ENCODE assay signal across 16 cellular contexts in genomic region chr1:7313081-7313546, GRCh38.
A peak's percentile ranks its signal among the peaks of the same experiment; 100 is the strongest.
DNase-seq lines count a peak whose midpoint lies in the region; ATAC-seq and TF ChIP-seq lines count a peak whose summit lies in the region.
"Had no signal": no experiment of that assay in that cellular context is flagged by ENCODE, and none has a peak within 500 bp of the region (broad histone marks: within the 10 kb centered on the region; RNA-seq: fewer than 3 reads in every experiment).

No MANE protein-coding gene starts in this region.

- DNase-seq in AG04450 (ENCODE audit: low read depth, low spot score) (no peak), NCI-H1417 (lab: John Stamatoyannopoulos, UW) (peak in 2 of 3 experiments; percentile 46 to 77), T1000 (lab: John Stamatoyannopoulos, UW) (peak; percentile 42), iris pigment epithelial cell (ENCODE audit: low read depth) (peak; percentile 57), ACHN (no peak), RWPE1 (ENCODE audit: low spot score) (no peak)
- no peak for DNase-seq in activated CD8-positive, alpha-beta memory T cell treated with anti-CD3 and anti-CD28 coated beads, Interleukin-2, amount 10 ng/mL, durations not matched to agents 7 days and 5 days
- DNase-seq: DND-41, midbrain, MM.1S, NCI-H774, upper lobe of right lung had no signal

- CTCF ChIA-PET in AG04450 (lab: Charles Lee) (interaction anchor here (1.0 kb wide), 1 partner anchor 270 kb away, joined by 3 read pairs; no protein-coding TSS in a partner anchor), RWPE1 (lab: Yijun Ruan, JAX) (interaction anchor here (0.6 kb wide), 1 partner anchor 11 kb away, joined by 4 read pairs; no protein-coding TSS in a partner anchor)
- CTCF ChIA-PET in activated CD8-positive, alpha-beta memory T cell treated with anti-CD3 and anti-CD28 coated beads, Interleukin-2, amount 10 ng/mL, durations not matched to agents 7 days and 5 days (lab: Charles Lee) = no interaction called here

- H3K27me3 Mint-ChIP-seq in activated CD8-positive, alpha-beta memory T cell treated with anti-CD3 and anti-CD28 coated beads, Interleukin-2, amount 10 ng/mL, durations not matched to agents 7 days and 5 days = peaks cover 3% of the 10 kb centered on the region

- no peak for ATAC-seq in HG03457 (IDR thresholded peaks at IDR 0.05; ENCODE audit: unreplicated experiment)
- no peak for ATAC-seq in activated CD8-positive, alpha-beta memory T cell treated with anti-CD3 and anti-CD28 coated beads, Interleukin-2, amount 10 ng/mL, durations not matched to agents 7 days and 5 days
- ATAC-seq: activated naive CD4-positive, alpha-beta T cell treated with anti-CD3 and anti-CD28 coated beads, Interleukin-2, amount 50 U/mL, for 72 hours; esophagus mucosa; upper lobe of right lung had no signal

- H3K27ac Mint-ChIP-seq in activated CD8-positive, alpha-beta memory T cell treated with anti-CD3 and anti-CD28 coated beads, Interleukin-2, amount 10 ng/mL, durations not matched to agents 7 days and 5 days = no peak overlapping the region
- H3K27ac Mint-ChIP-seq: activated naive CD4-positive, alpha-beta T cell treated with anti-CD3 and anti-CD28 coated beads, Interleukin-2, amount 50 U/mL, for 72 hours had no signal

- H3K4me3 Mint-ChIP-seq in activated CD8-positive, alpha-beta memory T cell treated with anti-CD3 and anti-CD28 coated beads, Interleukin-2, amount 10 ng/mL, durations not matched to agents 7 days and 5 days = no peak overlapping the region
- H3K4me3 Mint-ChIP-seq: central memory CD8-positive, alpha-beta T cell had no signal

- POLR2A ChIA-PET in AG04450 (lab: Yijun Ruan, JAX) = no interaction called here
- POLR2A ChIA-PET in RWPE1 (lab: Yijun Ruan, JAX; ENCODE audit: low non-redundant PET) = no interaction called here

- H3K27me3 ChIP-seq in AG04450 (ENCODE audit: control insufficient read depth, insufficient read depth, low read length) = no peaks in the 10 kb centered on the region
- H3K27me3 ChIP-seq: upper lobe of right lung had no signal

- H3K36me3 Mint-ChIP-seq in activated CD8-positive, alpha-beta memory T cell treated with anti-CD3 and anti-CD28 coated beads, Interleukin-2, amount 10 ng/mL, durations not matched to agents 7 days and 5 days = no peaks in the 10 kb centered on the region

- no peaks in the 10 kb centered on the region for H3K9me3 Mint-ChIP-seq in activated CD8-positive, alpha-beta memory T cell treated with anti-CD3 and anti-CD28 coated beads, Interleukin-2, amount 10 ng/mL, durations not matched to agents 7 days and 5 days (ENCODE audit: low read depth)
- H3K9me3 Mint-ChIP-seq: central memory CD8-positive, alpha-beta T cell had no signal

- peak overlapping the region; percentile 31 for H3K27ac ChIP-seq in AG04450 (ENCODE audit: low read depth, low read length)
- no peak overlapping the region for H3K27ac ChIP-seq in RWPE1
- H3K27ac ChIP-seq: upper lobe of right lung had no signal

- no peak overlapping the region for H3K4me3 ChIP-seq in AG04450 (ENCODE audit: low read depth, low read length)
- H3K4me3 ChIP-seq: upper lobe of right lung had no signal

- TF ChIP-seq CTCF in AG04450 (IDR thresholded peaks at IDR 0.05; ENCODE audit: low read depth, low read length) (no peak), RWPE1 (conservative IDR thresholded peaks at IDR 0.05; ENCODE audit: low read depth) (no peak)

- H3K4me1 Mint-ChIP-seq in activated CD8-positive, alpha-beta memory T cell treated with anti-CD3 and anti-CD28 coated beads, Interleukin-2, amount 10 ng/mL, durations not matched to agents 7 days and 5 days = no peaks in the 10 kb centered on the region
- H3K4me1 Mint-ChIP-seq: central memory CD8-positive, alpha-beta T cell had no signal

- peaks cover 4% of the 10 kb centered on the region; the same call in 1 of the 2 replicates for H3K9me3 ChIP-seq in AG04450 (ENCODE audit: control insufficient read depth, insufficient read depth, low read length)
- H3K9me3 ChIP-seq: upper lobe of right lung had no signal

- in situ Hi-C loops in ACHN (cut with HindIII; ENCODE audit: low pct_ligation_motif_present, low pct_unique_long_range_greater_than_20kb, low sequenced_read_pairs) = no loop called here

Comparison
In these comparisons a context has a peak if more than half of its experiments do, and no peak if none do; other contexts are left out.
1. DNase-seq: peak in NCI-H1417 (2 of 3), T1000 (single experiment) and iris pigment epithelial cell (single experiment); none in AG04450 (single experiment), ACHN (single experiment), activated CD8-positive, alpha-beta memory T cell treated with anti-CD3 and anti-CD28 coated beads, Interleukin-2, amount 10 ng/mL, durations not matched to agents 7 days and 5 days (single experiment) and RWPE1 (single experiment).